In genomic region chr14:62629070-62629580, GRCh38 we compare ENCODE assay signal across 26 cellular contexts.
"Had no signal": no experiment of that assay in that cellular context is flagged by ENCODE, and none has a peak within 500 bp of the region (broad histone marks: within the 10 kb centered on the region; RNA-seq: fewer than 3 reads in every experiment).

No MANE protein-coding gene starts in this region.

- H3K27ac ChIP-seq: epithelial cell of prostate, esophagus squamous epithelium, heart right ventricle, lower lobe of right lung, ovary, psoas muscle, sigmoid colon, spleen, stomach, tibial artery had no signal

- DNase-seq: cerebellar nuclear complex; cortex of kidney; effector memory CD8-positive, alpha-beta T cell; esophagus squamous epithelium; foreskin melanocyte; glutamatergic neuron; heart right ventricle; hippocampal formation; kidney glomerular epithelial cell; left colon; left ventricle myocardium superior; lower lobe of right lung; natural killer cell; occipital lobe; ovary; posterior cingulate gyrus; psoas muscle; right cardiac atrium; sigmoid colon; spleen; stimulated activated naive CD4-positive, alpha-beta T cell treated with Interleukin-2 at 50 U/mL for 16 hours; stomach; tibial artery had no signal

- H3K4me3 ChIP-seq: esophagus squamous epithelium, heart right ventricle, lower lobe of right lung, ovary, psoas muscle, sigmoid colon, spleen, stomach, tibial artery had no signal

- H3K27ac Mint-ChIP-seq: effector memory CD8-positive, alpha-beta T cell; natural killer cell; stimulated activated effector memory CD8-positive, alpha-beta T cell treated with anti-CD3 and anti-CD28 coated beads, Interleukin-12 subunit alpha, Interleukin-12 subunit beta, amount 100 ng/mL, for 72 hours; type B pancreatic cell had no signal

- H3K36me3 Mint-ChIP-seq: natural killer cell; stimulated activated effector memory CD8-positive, alpha-beta T cell treated with anti-CD3 and anti-CD28 coated beads, Interleukin-12 subunit alpha, Interleukin-12 subunit beta, amount 100 ng/mL, for 72 hours; type B pancreatic cell had no signal

- H3K27me3 ChIP-seq: esophagus squamous epithelium, heart right ventricle, ovary, sigmoid colon, spleen, stomach, tibial artery had no signal

- H3K9me3 Mint-ChIP-seq: type B pancreatic cell had no signal

- H3K9me3 ChIP-seq: esophagus squamous epithelium, lower lobe of right lung, ovary, psoas muscle, stomach, tibial artery had no signal

- H3K27me3 Mint-ChIP-seq: effector memory CD8-positive, alpha-beta T cell; type B pancreatic cell had no signal

- H3K36me3 ChIP-seq: esophagus squamous epithelium, heart right ventricle, lower lobe of right lung, ovary, sigmoid colon, spleen, stomach, tibial artery had no signal

- H3K4me1 Mint-ChIP-seq: natural killer cell; stimulated activated effector memory CD8-positive, alpha-beta T cell treated with anti-CD3 and anti-CD28 coated beads, Interleukin-12 subunit alpha, Interleukin-12 subunit beta, amount 100 ng/mL, for 72 hours had no signal

- H3K4me1 ChIP-seq: esophagus squamous epithelium, heart right ventricle, lower lobe of right lung, psoas muscle, sigmoid colon, spleen, stomach, tibial artery had no signal

- ATAC-seq: effector memory CD8-positive, alpha-beta T cell; heart right ventricle; left colon; left ventricle myocardium superior; lower lobe of right lung; natural killer cell; psoas muscle; right cardiac atrium; stimulated activated effector memory CD8-positive, alpha-beta T cell treated with anti-CD3 and anti-CD28 coated beads, Interleukin-12 subunit alpha, Interleukin-12 subunit beta, amount 100 ng/mL, for 72 hours had no signal

- H3K4me3 Mint-ChIP-seq: effector memory CD8-positive, alpha-beta T cell; natural killer cell; stimulated activated effector memory CD8-positive, alpha-beta T cell treated with anti-CD3 and anti-CD28 coated beads, Interleukin-12 subunit alpha, Interleukin-12 subunit beta, amount 100 ng/mL, for 72 hours; type B pancreatic cell had no signal
